ENCODE assay signal across 32 cellular contexts in genomic region chr3:107816082-107816481, GRCh38.
DNase-seq lines count a peak whose midpoint lies in the region; ATAC-seq and TF ChIP-seq lines count a peak whose summit lies in the region.
"Had no signal": no experiment of that assay in that cellular context is flagged by ENCODE, and none has a peak within 500 bp of the region (broad histone marks: within the 10 kb centered on the region; RNA-seq: fewer than 3 reads in every experiment).

No MANE protein-coding gene starts in this region.

- WGBS in adrenal gland, 4 donors = 21 to 48% (median 39%) methylated on average over 6 of the region's 6 CpGs

- TF ChIP-seq CTCF in adrenal gland (IDR thresholded peaks at IDR 0.05) (no peak), kidney epithelial cell (IDR thresholded peaks at IDR 0.05; ENCODE audit: insufficient read depth, low read length, poor library complexity, severe bottlenecking) (no peak), uterus (IDR thresholded peaks at IDR 0.05) (no peak)

- H3K27me3 ChIP-seq in adrenal gland (no peaks in the 10 kb centered on the region), kidney epithelial cell (ENCODE audit: control insufficient read depth, insufficient read depth, low read length) (no peaks in the 10 kb centered on the region), uterus (no peaks in the 10 kb centered on the region), HAP-1 (ENCODE audit: low read depth) (no peaks in the 10 kb centered on the region), H7 (ENCODE audit: control insufficient read depth, insufficient read depth, low read length) (no peaks in the 10 kb centered on the region)
- H3K27me3 ChIP-seq: BE2C, left lung, right lobe of liver, thyroid gland had no signal

- no peaks in the 10 kb centered on the region for H3K4me1 Mint-ChIP-seq in stimulated activated naive CD8-positive, alpha-beta T cell treated with anti-CD3 and anti-CD28 coated beads, Interleukin-15, amount 100 ng/mL, for 72 hours
- H3K4me1 Mint-ChIP-seq: activated CD4-positive, alpha-beta T cell treated with anti-CD3 and anti-CD28 coated beads, Interleukin-2, amount 10 ng/mL, durations not matched to agents 24 days and 14 days; activated naive CD8-positive, alpha-beta T cell treated with anti-CD3 and anti-CD28 coated beads, Interleukin-2, amount 10 ng/mL, durations not matched to agents 7 days and 5 days; endodermal cell had no signal

- H3K27me3 Mint-ChIP-seq in stimulated activated naive CD8-positive, alpha-beta T cell treated with anti-CD3 and anti-CD28 coated beads, Interleukin-15, amount 100 ng/mL, for 72 hours = peaks cover 2% of the 10 kb centered on the region

- peaks cover 17 to 36% of the 10 kb centered on the region in 2 donors for H3K4me1 ChIP-seq in adrenal gland (replicated peaks in 1 of 2)
- H3K4me1 ChIP-seq in uterus = peaks cover 0 to 12% of the 10 kb centered on the region in 2 donors
- H3K4me1 ChIP-seq in HAP-1 = 0 out of 2 replicates have a peak, but pooled peaks cover 3% of the 10 kb centered on the region
- H3K4me1 ChIP-seq: A549, BE2C, thyroid gland had no signal

- H3K27ac ChIP-seq in adrenal gland (no peak overlapping the region), uterus (no peak overlapping the region)
- H3K27ac ChIP-seq: A549, left lung, right lobe of liver, spleen, thyroid gland, VCaP had no signal

- intact Hi-C loops in adrenal gland (cut with DNase I) = no loop called here
- intact Hi-C loops in uterus (cut with DNase I; ENCODE audit: low total_unique reads) = no loop called here

- no peaks in the 10 kb centered on the region for H3K9me3 Mint-ChIP-seq in stimulated activated naive CD8-positive, alpha-beta T cell treated with anti-CD3 and anti-CD28 coated beads, Interleukin-15, amount 100 ng/mL, for 72 hours
- H3K9me3 Mint-ChIP-seq: activated CD4-positive, alpha-beta T cell treated with anti-CD3 and anti-CD28 coated beads, Interleukin-2, amount 10 ng/mL, durations not matched to agents 24 days and 14 days; activated naive CD8-positive, alpha-beta T cell treated with anti-CD3 and anti-CD28 coated beads, Interleukin-2, amount 10 ng/mL, durations not matched to agents 7 days and 5 days; CD8-positive, alpha-beta T cell; dendritic cell treated with granulocyte-macrophage colony-stimulating factor and Interleukin-4, amounts not matched to agents 40 ng/mL and 50 ng/mL, for 4 days; endodermal cell; GM23338 had no signal

- H3K9me3 ChIP-seq in adrenal gland (replicated peaks in 1 of 3) (no peaks in the 10 kb centered on the region), uterus (no peaks in the 10 kb centered on the region), HAP-1 (no peaks in the 10 kb centered on the region)
- H3K9me3 ChIP-seq: A549, BE2C, left lung, right lobe of liver, spleen, thyroid gland had no signal

- H3K4me3 Mint-ChIP-seq in stimulated activated naive CD8-positive, alpha-beta T cell treated with anti-CD3 and anti-CD28 coated beads, Interleukin-15, amount 100 ng/mL, for 72 hours = no peak overlapping the region
- H3K4me3 Mint-ChIP-seq: activated CD4-positive, alpha-beta T cell treated with anti-CD3 and anti-CD28 coated beads, Interleukin-2, amount 10 ng/mL, durations not matched to agents 24 days and 14 days; activated naive CD8-positive, alpha-beta T cell treated with anti-CD3 and anti-CD28 coated beads, Interleukin-2, amount 10 ng/mL, durations not matched to agents 7 days and 5 days; CD8-positive, alpha-beta T cell; dendritic cell treated with granulocyte-macrophage colony-stimulating factor and Interleukin-4, amounts not matched to agents 40 ng/mL and 50 ng/mL, for 4 days; endodermal cell; GM23338 had no signal

- H3K36me3 ChIP-seq in adrenal gland (replicated peaks in 1 of 2) (no peaks in the 10 kb centered on the region), kidney epithelial cell (ENCODE audit: control insufficient read depth, insufficient read depth, low read length) (no peaks in the 10 kb centered on the region), uterus (no peaks in the 10 kb centered on the region), HAP-1 (replicated peaks) (no peaks in the 10 kb centered on the region), H7 (replicated peaks; ENCODE audit: control insufficient read depth, insufficient read depth, low read length) (no peaks in the 10 kb centered on the region)
- H3K36me3 ChIP-seq: BE2C, left lung, right lobe of liver, spleen, thyroid gland had no signal

- H3K4me3 ChIP-seq in adrenal gland (no peak overlapping the region), kidney epithelial cell (ENCODE audit: low read depth, low read length) (no peak overlapping the region), uterus (no peak overlapping the region), HAP-1 (no peak overlapping the region), H7 (ENCODE audit: insufficient read depth, low read depth, low read length) (no peak overlapping the region)
- H3K4me3 ChIP-seq: A549, GM23338, left lung, right lobe of liver, spleen, thyroid gland had no signal

- no peak for DNase-seq in stimulated activated naive CD8-positive, alpha-beta T cell treated with anti-CD3 and anti-CD28 coated beads, Interleukin-15, Interleukin-2, amounts not matched to agents 100 U/mL and 50 U/mL, for 24 hours
- no peak for DNase-seq in stimulated activated naive CD8-positive, alpha-beta T cell treated with anti-CD3 and anti-CD28 coated beads, Interleukin-15, amount 100 ng/mL, for 72 hours
- DNase-seq in adrenal gland (peak in 6 of 7 donors; percentile 39 to 72 (median 50)), kidney epithelial cell (ENCODE audit: low read depth) (peak; percentile 49), uterus (peak; percentile 22 to 24), HAP-1 (ENCODE audit: low spot score in 2 of 2) (no peak), H7 (no peak)
- no peak for DNase-seq in stimulated activated CD4-positive, alpha-beta T cell treated with anti-CD3 and anti-CD28 coated beads, Interleukin-4, amount 100 ng/mL, for 24 hours
- DNase-seq: activated CD4-positive, alpha-beta T cell treated with anti-CD3 and anti-CD28 coated beads, Interleukin-2, amount 10 ng/mL, durations not matched to agents 24 days and 14 days; activated effector memory CD4-positive, alpha-beta T cell treated with anti-CD3 and anti-CD28 coated beads, Interleukin-2, amount 50 U/mL, for 16 hours; activated naive CD8-positive, alpha-beta T cell treated with anti-CD3 and anti-CD28 coated beads, Interleukin-2, amount 10 ng/mL, durations not matched to agents 7 days and 5 days; activated T-cell treated with anti-CD3 and anti-CD28 coated beads, Interleukin-2, amount 50 U/mL, for 1 hour; BE2C; CD8-positive, alpha-beta T cell; endodermal cell; foreskin melanocyte; KBM-7; left lung; mesendoderm; MM.1S; NCI-H2081; NCI-H524 treated with DMSO at 0.1 percent for 48 hours; posterior cingulate gyrus; right lobe of liver; SHP77; spleen; thyroid gland had no signal

- TF ChIP-seq POLR2A in adrenal gland (IDR thresholded peaks at IDR 0.05) = no peak
- no peak for TF ChIP-seq POLR2A in uterus (IDR thresholded peaks at IDR 0.05)

- ATAC-seq in stimulated activated naive CD8-positive, alpha-beta T cell treated with anti-CD3 and anti-CD28 coated beads, Interleukin-15, Interleukin-2, amounts not matched to agents 100 U/mL and 50 U/mL, for 24 hours = peak; percentile 23
- ATAC-seq in stimulated activated naive CD8-positive, alpha-beta T cell treated with anti-CD3 and anti-CD28 coated beads, Interleukin-15, amount 100 ng/mL, for 72 hours = no peak
- ATAC-seq: A549; CD8-positive, alpha-beta T cell; esophagus mucosa; GM23338; left lung; right lobe of liver had no signal

- in situ Hi-C loops in HAP-1 (cut with MboI; ENCODE audit: low sequenced_read_pairs) = no loop called here

- peak overlapping the region in 1 of 2 donors; percentile 57 for H3K27ac Mint-ChIP-seq in stimulated activated naive CD8-positive, alpha-beta T cell treated with anti-CD3 and anti-CD28 coated beads, Interleukin-15, amount 100 ng/mL, for 72 hours
- H3K27ac Mint-ChIP-seq: activated CD4-positive, alpha-beta T cell treated with anti-CD3 and anti-CD28 coated beads, Interleukin-2, amount 10 ng/mL, durations not matched to agents 24 days and 14 days; activated naive CD8-positive, alpha-beta T cell treated with anti-CD3 and anti-CD28 coated beads, Interleukin-2, amount 10 ng/mL, durations not matched to agents 7 days and 5 days; CD8-positive, alpha-beta T cell; dendritic cell treated with granulocyte-macrophage colony-stimulating factor and Interleukin-4, amounts not matched to agents 40 ng/mL and 50 ng/mL, for 4 days; endodermal cell; GM23338 had no signal

Comparison
In these comparisons a context has a peak if more than half of its experiments do, and no peak if none do; other contexts are left out.
1. DNase-seq: peak in adrenal gland (6 of 7), kidney epithelial cell (single experiment) and uterus (2 of 2); none in stimulated activated naive CD8-positive, alpha-beta T cell treated with anti-CD3 and anti-CD28 coated beads, Interleukin-15, Interleukin-2, amounts not matched to agents 100 U/mL and 50 U/mL, for 24 hours (single experiment), stimulated activated naive CD8-positive, alpha-beta T cell treated with anti-CD3 and anti-CD28 coated beads, Interleukin-15, amount 100 ng/mL, for 72 hours (0 of 2), HAP-1 (0 of 2), stimulated activated CD4-positive, alpha-beta T cell treated with anti-CD3 and anti-CD28 coated beads, Interleukin-4, amount 100 ng/mL, for 24 hours (single experiment) and H7 (single experiment).